Comparison of ENCODE assay signal across 20 cellular contexts in the genomic region with DNA sequence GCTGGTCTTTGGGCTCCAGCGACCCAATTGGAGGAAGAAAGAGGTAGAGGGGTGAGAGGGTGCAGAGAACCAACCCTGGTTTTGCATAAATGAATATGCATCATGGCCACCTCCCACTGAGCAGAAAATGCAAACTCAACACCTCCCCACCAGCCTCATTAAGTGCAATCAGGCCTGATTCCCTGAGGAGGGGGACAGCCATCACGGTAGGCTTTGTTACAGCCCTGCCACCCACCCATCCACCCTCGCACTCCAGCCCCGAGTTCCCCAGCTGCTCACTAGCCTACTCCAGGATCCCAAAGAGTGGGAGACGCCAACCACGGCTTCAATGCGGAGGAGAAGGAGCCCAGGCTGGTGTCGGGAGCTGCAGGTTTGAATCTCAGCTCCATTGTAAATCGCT. TPM values are rescaled to one million over a fixed set of nuclear protein-coding genes. Genes with fewer than 3 reads are reported as not detected.
"Had no signal": no experiment of that assay in that cellular context is flagged by ENCODE, and none has a peak within 500 bp of the region (broad histone marks: within the 10 kb centered on the region; RNA-seq: fewer than 3 reads in every experiment).

No MANE protein-coding gene starts in this region.

- H3K36me3 ChIP-seq: cardiac muscle cell, colonic mucosa, spleen, thyroid gland, uterus had no signal

- H3K27ac ChIP-seq: cardiac muscle cell, colonic mucosa, parathyroid adenoma, spleen, thyroid gland, uterus had no signal

- H3K4me3 Mint-ChIP-seq: activated naive CD8-positive, alpha-beta T cell; activated T-cell treated with anti-CD3 and anti-CD28 coated beads, Interleukin-2, amount 50 U/mL, for 72 hours; naive B cell; stimulated activated memory B cell treated with anti-CD40 and anti-IgM and Interleukin-4, amounts not matched to agents 10 μg/mL and 1 μg/mL and 100 μg/mL, for 72 hours; T-helper 1 cell treated with Interleukin-12 subunit alpha and Interleukin-12 subunit beta and Interleukin-4 antibody, amounts not matched to agents 30 μg/mL and 1 μg/mL, for 36 hours had no signal

- H3K4me1 ChIP-seq: colonic mucosa, parathyroid adenoma, spleen, thyroid gland, uterus had no signal

- H3K27me3 ChIP-seq: cardiac muscle cell, colonic mucosa, thyroid gland, uterus had no signal

- H3K9me3 ChIP-seq: colonic mucosa, spleen, thyroid gland, uterus had no signal

- H2AFZ ChIP-seq: parathyroid adenoma had no signal

- H3K36me3 Mint-ChIP-seq: activated naive CD8-positive, alpha-beta T cell; naive B cell; stimulated activated memory B cell treated with anti-CD40 and anti-IgM and Interleukin-4, amounts not matched to agents 10 μg/mL and 1 μg/mL and 100 μg/mL, for 72 hours had no signal

- H3K9me3 Mint-ChIP-seq: activated T-cell treated with anti-CD3 and anti-CD28 coated beads, Interleukin-2, amount 50 U/mL, for 72 hours; stimulated activated memory B cell treated with anti-CD40 and anti-IgM and Interleukin-4, amounts not matched to agents 10 μg/mL and 1 μg/mL and 100 μg/mL, for 72 hours; T-helper 1 cell treated with Interleukin-12 subunit alpha and Interleukin-12 subunit beta and Interleukin-4 antibody, amounts not matched to agents 30 μg/mL and 1 μg/mL, for 36 hours had no signal

- H3K4me3 ChIP-seq: cardiac muscle cell, colonic mucosa, spleen, thyroid gland, uterus had no signal

- H3K27ac Mint-ChIP-seq: activated naive CD8-positive, alpha-beta T cell; activated T-cell treated with anti-CD3 and anti-CD28 coated beads, Interleukin-2, amount 50 U/mL, for 72 hours; naive B cell; stimulated activated memory B cell treated with anti-CD40 and anti-IgM and Interleukin-4, amounts not matched to agents 10 μg/mL and 1 μg/mL and 100 μg/mL, for 72 hours; T-helper 1 cell treated with Interleukin-12 subunit alpha and Interleukin-12 subunit beta and Interleukin-4 antibody, amounts not matched to agents 30 μg/mL and 1 μg/mL, for 36 hours had no signal

- H3K4me1 Mint-ChIP-seq: naive B cell; stimulated activated memory B cell treated with anti-CD40 and anti-IgM and Interleukin-4, amounts not matched to agents 10 μg/mL and 1 μg/mL and 100 μg/mL, for 72 hours had no signal

- H3K79me2 ChIP-seq: parathyroid adenoma had no signal

- ATAC-seq: activated T-cell treated with anti-CD3 and anti-CD28 coated beads, Interleukin-2, amount 50 U/mL, for 72 hours; left ventricle myocardium superior; stimulated activated memory B cell treated with anti-CD40 and anti-IgM and Interleukin-4, amounts not matched to agents 10 μg/mL and 1 μg/mL and 100 μg/mL, for 72 hours had no signal

- DNase-seq: activated CD4-positive, alpha-beta T cell treated with anti-CD3 and anti-CD28 coated beads for 1 hour; activated T-cell treated with anti-CD3 and anti-CD28 coated beads, Interleukin-2, amount 50 U/mL, for 72 hours; colonic mucosa; erythroblast; foreskin melanocyte; glutamatergic neuron; hypothalamus; left ventricle myocardium superior; naive B cell; spleen; stimulated activated CD4-positive, alpha-beta T cell treated with anti-CD3 and anti-CD28 coated beads, Interleukin-4, amount 100 ng/mL, for 4 hours; thyroid gland; uterus had no signal

RNA-seq across cellular contexts. Expression of gene PPP2R2C, which starts 54.3 kb away (rescaled TPM):
- total RNA-seq: activated CD8-positive, alpha-beta memory T cell treated with anti-CD3 and anti-CD28 coated beads for 36 hours; activated T-cell treated with anti-CD3 and anti-CD28 coated beads, Interleukin-2, amount 50 U/mL, for 72 hours; cardiac muscle cell; mononuclear cell had no signal
- polyA plus RNA-seq: cardiac muscle cell had no signal
